ENCODE assay signal across 9 cellular contexts in the genomic region with DNA sequence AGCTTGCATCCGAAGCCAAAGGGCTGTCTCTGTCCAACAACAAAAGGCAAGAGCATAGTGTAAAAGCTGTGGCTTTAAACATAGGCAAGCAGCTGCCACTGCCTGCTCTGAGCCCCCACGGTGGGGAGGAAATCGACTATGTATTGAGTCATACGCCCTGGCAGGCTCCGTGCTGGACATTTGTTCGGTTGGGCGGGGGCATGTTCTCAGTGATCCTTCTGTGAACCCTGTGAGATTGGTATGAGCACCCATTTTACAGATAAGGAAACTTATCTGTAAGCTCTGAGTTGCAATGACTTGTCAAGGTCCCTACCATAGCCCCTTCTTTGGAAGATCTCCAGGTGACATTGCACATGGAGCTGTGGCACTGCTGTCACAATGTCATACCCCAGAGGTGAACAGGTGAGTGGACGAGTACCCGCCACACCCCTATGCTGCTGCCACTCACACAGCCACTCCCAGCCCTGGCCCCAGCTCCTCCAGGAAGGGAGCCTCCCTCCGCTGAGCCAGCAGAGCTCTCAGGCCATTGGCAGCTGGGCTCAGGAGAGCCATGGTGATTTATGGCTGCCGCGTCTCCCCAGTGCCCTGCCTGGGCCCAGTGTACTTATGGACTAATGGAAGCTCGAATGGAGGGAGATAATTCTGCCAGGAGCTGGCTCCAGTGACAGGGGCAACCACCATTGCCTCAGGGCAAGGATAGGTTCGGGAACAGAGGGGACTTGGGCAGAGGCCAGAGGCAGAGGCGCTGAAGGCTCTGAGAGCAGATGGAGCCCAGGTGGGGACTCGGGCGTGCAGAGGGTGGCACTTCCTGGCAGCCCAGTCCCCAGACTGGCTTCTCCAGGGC. TPM values are rescaled to one million over a fixed set of nuclear protein-coding genes. Genes with fewer than 3 reads are reported as not detected.
DNase-seq lines count a peak whose midpoint lies in the region; ATAC-seq and TF ChIP-seq lines count a peak whose summit lies in the region.
"Had no signal": no experiment of that assay in that cellular context is flagged by ENCODE, and none has a peak within 500 bp of the region (broad histone marks: within the 10 kb centered on the region; RNA-seq: fewer than 3 reads in every experiment).

No MANE protein-coding gene starts in this region.

- TF ChIP-seq POLR2A in IMR-90 (IDR thresholded peaks at IDR 0.05; ENCODE audit: low read depth, low read length) = 0 out of 2 replicates have a peak, but pooled peaks have one; percentile 41

- no peak overlapping the region for H3K4me2 ChIP-seq in IMR-90 (ENCODE audit: low read depth, low read length)

- H4K91ac ChIP-seq in IMR-90 (ENCODE audit: insufficient read depth, low read depth, low read length) = peak overlapping the region; percentile 4; the same call in 1 of the 2 replicates

- H3K9me3 ChIP-seq in A673 (ENCODE audit: low read depth, low read length, poor library complexity, severe bottlenecking) (no peaks in the 10 kb centered on the region), IMR-90 (ENCODE audit: control insufficient read depth, insufficient read depth, low read length) (no peaks in the 10 kb centered on the region)
- no peaks in the 10 kb centered on the region for H3K9me3 ChIP-seq in CD4-positive, alpha-beta T cell (ENCODE audit: control insufficient read depth, low read length)

- no peaks in the 10 kb centered on the region for H3K36me3 Mint-ChIP-seq in naive thymus-derived CD8-positive, alpha-beta T cell
- H3K36me3 Mint-ChIP-seq in CD4-positive, alpha-beta T cell (ENCODE audit: low read depth) = no peaks in the 10 kb centered on the region

- TF ChIP-seq CTCF in A673 (conservative IDR thresholded peaks at IDR 0.05; ENCODE audit: low read depth, low read length) = no peak
- TF ChIP-seq CTCF in IMR-90 (conservative IDR thresholded peaks at IDR 0.05; ENCODE audit: low read depth, low read length) = no peak
- TF ChIP-seq CTCF in CD4-positive, alpha-beta T cell (IDR thresholded peaks at IDR 0.05) = no peak

- ATAC-seq in IMR-90 (ENCODE audit: low read depth) (peak; percentile 80), left colon (peak; percentile 76), GM19467 (IDR thresholded peaks at IDR 0.05; ENCODE audit: unreplicated experiment) (no peak)
- ATAC-seq in naive thymus-derived CD8-positive, alpha-beta T cell = no peak
- no peak for ATAC-seq in CD4-positive, alpha-beta T cell (ENCODE audit: poor library complexity)

- peak overlapping the region; percentile 81; the same call in 1 of the 2 replicates for H2AK5ac ChIP-seq in IMR-90 (ENCODE audit: low read depth, low read length)

- H3K4ac ChIP-seq in IMR-90 (ENCODE audit: low read depth, low read length) = peak overlapping the region; percentile 3

- no peak overlapping the region for H3K18ac ChIP-seq in IMR-90 (ENCODE audit: low read depth, low read length)

- peak overlapping the region; percentile 62 for H2BK120ac ChIP-seq in IMR-90 (ENCODE audit: low read depth, low read length)

- in situ Hi-C loops in IMR-90 (cut with MboI; ENCODE audit: low sequenced_read_pairs) = no loop called here

- H3K27ac ChIP-seq in A673 (ENCODE audit: low read depth, low read length, poor library complexity, severe bottlenecking) (peak overlapping the region; percentile 16), IMR-90 (ENCODE audit: insufficient read depth, low read length) (no peak overlapping the region), angular gyrus (ENCODE audit: low read depth, low read length) (peak overlapping the region; percentile 37)
- H3K27ac ChIP-seq in CD4-positive, alpha-beta T cell (ENCODE audit: low read depth, low read length) = no peak overlapping the region

- DNase-seq in A673 (ENCODE audit: low spot score) = no peak
- DNase-seq in IMR-90 = peak; percentile 91
- DNase-seq in left colon = peak; percentile 89 to 95
- DNase-seq in naive thymus-derived CD8-positive, alpha-beta T cell = no peak
- DNase-seq in CD4-positive, alpha-beta T cell = no peak
- DNase-seq in RPMI8226 = no peak
- DNase-seq: activated naive CD4-positive, alpha-beta T cell had no signal

- H3K27ac Mint-ChIP-seq in naive thymus-derived CD8-positive, alpha-beta T cell = no peak overlapping the region
- H3K27ac Mint-ChIP-seq in CD4-positive, alpha-beta T cell = no peak overlapping the region

- 21% methylated on average over 4 of the region's 17 CpGs; no CpG with 5 or more reads in 1 of the 2 experiments for WGBS in IMR-90 (ENCODE audit: extremely low coverage in 2 of 2, insufficient read length in 1 of 2), 2 experiments

- intact Hi-C loops in A673 (cut with micrococcal nuclease; ENCODE audit: unreplicated experiment) (no loop called here), IMR-90 (cut with micrococcal nuclease) (no loop called here), left colon (cut with DNase I, micrococcal nuclease) (no loop called here)
- intact Hi-C loops in CD4-positive, alpha-beta T cell (cut with DNase I, micrococcal nuclease) = no loop called here

- H3K27me3 Mint-ChIP-seq in naive thymus-derived CD8-positive, alpha-beta T cell = peaks cover 0 to 14% (median 7%) of the 10 kb centered on the region in 5 donors
- no peaks in the 10 kb centered on the region for H3K27me3 Mint-ChIP-seq in CD4-positive, alpha-beta T cell

- H2BK20ac ChIP-seq in IMR-90 (ENCODE audit: low read depth, low read length) = peak overlapping the region; percentile 46; the same call in 1 of the 2 replicates

- no peaks in the 10 kb centered on the region for H3K27me3 ChIP-seq in A673 (replicated peaks; ENCODE audit: insufficient read depth, low read depth, low read length, poor library complexity)
- H3K27me3 ChIP-seq in IMR-90 (ENCODE audit: control insufficient read depth, insufficient read depth, low read length) = no peaks in the 10 kb centered on the region
- H3K27me3 ChIP-seq in CD4-positive, alpha-beta T cell (ENCODE audit: control insufficient read depth, insufficient read depth, low read length) = no peaks in the 10 kb centered on the region

- H3K36me3 ChIP-seq in A673 (ENCODE audit: insufficient read depth, low read length, poor library complexity, severe bottlenecking) (no peaks in the 10 kb centered on the region), IMR-90 (ENCODE audit: control insufficient read depth, insufficient read depth, low read length) (no peaks in the 10 kb centered on the region)

- no peak overlapping the region for H3K56ac ChIP-seq in IMR-90 (ENCODE audit: extremely low read depth, insufficient read depth, low read length)

- peaks cover 0 to 6% of the 10 kb centered on the region in 2 experiments; a peak in 2 of 4 replicates for H3K79me1 ChIP-seq in IMR-90 (ENCODE audit: low read depth in 1 of 2, low read length in 2 of 2)

- 0 out of 3 replicates have a peak overlapping the region, but pooled peaks have one; percentile 9 for H2BK15ac ChIP-seq in IMR-90 (ENCODE audit: low read depth, low read length)

- CTCF ChIA-PET in A673 (lab: Charles Lee) = no interaction called here
- CTCF ChIA-PET in IMR-90 (lab: Yijun Ruan, JAX) = interaction anchor here (0.6 to 1.8 kb wide), 3 partner anchors 11 to 43 kb away, joined by 3 to 5 read pairs (median 3); a partner anchor contains a TSS
- CTCF ChIA-PET in CD4-positive, alpha-beta T cell (lab: Charles Lee) = no interaction called here

- H3K4me1 Mint-ChIP-seq in naive thymus-derived CD8-positive, alpha-beta T cell = no peaks in the 10 kb centered on the region
- no peaks in the 10 kb centered on the region for H3K4me1 Mint-ChIP-seq in CD4-positive, alpha-beta T cell (ENCODE audit: low read depth)

- 0 out of 2 replicates have a peak, but pooled peaks cover 2% of the 10 kb centered on the region for H3K9me1 ChIP-seq in IMR-90 (ENCODE audit: insufficient read depth, low read length)

- H3K4me3 ChIP-seq in A673 (ENCODE audit: low read depth, low read length, poor library complexity, severe bottlenecking) (no peak overlapping the region), IMR-90 (ENCODE audit: insufficient read depth, low read depth, low read length) (no peak overlapping the region)

- no peak overlapping the region for H3K23ac ChIP-seq in IMR-90 (ENCODE audit: low read depth, low read length)

- POLR2A ChIA-PET in A673 (lab: Charles Lee; ENCODE audit: low non-redundant PET) = no interaction called here
- POLR2A ChIA-PET in IMR-90 (lab: Charles Lee; ENCODE audit: unreplicated experiment) = interaction anchor here (0.8 to 1.0 kb wide), 2 partner anchors 11 to 14 kb away, joined by 3 to 7 read pairs; no protein-coding TSS in a partner anchor
- POLR2A ChIA-PET in naive thymus-derived CD8-positive, alpha-beta T cell (lab: Charles Lee) = no interaction called here
- POLR2A ChIA-PET in CD4-positive, alpha-beta T cell (lab: Charles Lee) = no interaction called here

- H3K9ac ChIP-seq in IMR-90 (ENCODE audit: low read depth, low read length) = no peak overlapping the region

- BruUV-seq in A673 (replicated peaks; lab: Mats Ljungman, UMichigan) (no TSS peak), IMR-90 (replicated peaks; lab: Mats Ljungman, UMichigan) (no TSS peak)

- TF ChIP-seq RAD21 in IMR-90 (IDR thresholded peaks at IDR 0.05; ENCODE audit: low read length) = 0 out of 2 replicates have a peak, but pooled peaks have one; percentile 21

- no peaks in the 10 kb centered on the region for H4K20me1 ChIP-seq in IMR-90 (ENCODE audit: insufficient read depth, low read length)

- no peak overlapping the region for H4K5ac ChIP-seq in IMR-90 (ENCODE audit: low read depth, low read length)

- H2AK9ac ChIP-seq in IMR-90 (replicated peaks; ENCODE audit: low read depth, low read length, poor library complexity) = no peak overlapping the region

- peak overlapping the region in 1 of 2 experiments; percentile 36; a peak in 2 of 4 replicates for H4K8ac ChIP-seq in IMR-90 (ENCODE audit: low read depth in 2 of 2, low read length in 2 of 2)

- H3K9me3 Mint-ChIP-seq in naive thymus-derived CD8-positive, alpha-beta T cell = no peaks in the 10 kb centered on the region
- H3K9me3 Mint-ChIP-seq in CD4-positive, alpha-beta T cell = no peaks in the 10 kb centered on the region

- no peak overlapping the region for H3K4me3 Mint-ChIP-seq in naive thymus-derived CD8-positive, alpha-beta T cell
- H3K4me3 Mint-ChIP-seq in CD4-positive, alpha-beta T cell = no peak overlapping the region

- peaks cover 16% of the 10 kb centered on the region for H3K4me1 ChIP-seq in A673 (ENCODE audit: insufficient read depth, low read length, poor library complexity, severe bottlenecking)
- H3K4me1 ChIP-seq in IMR-90 (ENCODE audit: control insufficient read depth, insufficient read depth, low read length) = peaks cover 25% of the 10 kb centered on the region

- H2BK5ac ChIP-seq in IMR-90 (ENCODE audit: low read depth, low read length, poor library complexity, severe bottlenecking) = no peak overlapping the region

- H2AFZ ChIP-seq in IMR-90 (replicated peaks; ENCODE audit: low read length, poor library complexity) = peak overlapping the region; percentile 38

- H3K14ac ChIP-seq in IMR-90 (replicated peaks; ENCODE audit: low read depth, low read length) = no peak overlapping the region

- dilution Hi-C loops in IMR-90 (cut with HindIII; ENCODE audit: low sequenced_read_pairs, unreplicated experiment) = no loop called here

RNA-seq across cellular contexts. Expression of a gene that starts 43.7 kb away (rescaled TPM):
- 8.2 and 9.9 TPM in 2 replicates for total RNA-seq in A673 (2021)
- 1.4 and 1.6 TPM in 2 replicates for total RNA-seq in IMR-90 (2012; rRNA removed)
- 4.2 and 4.4 TPM in 2 replicates for polyA plus RNA-seq in IMR-90 (2012; rRNA removed)
- 3.2 and 6.3 TPM in 2 replicates for polyA plus RNA-seq in IMR-90 (2012; cell fraction: cytosol; rRNA removed)
- 6.9 and 11.9 TPM in 2 replicates for polyA plus RNA-seq in IMR-90 (2012; cell fraction: nucleus; rRNA removed; ENCODE audit: low replicate concordance)
- total RNA-seq in left colon = 10 to 100 TPM; 19.4 to 32.4 TPM
- not detected for total RNA-seq in naive thymus-derived CD8-positive, alpha-beta T cell
- polyA plus RNA-seq in naive thymus-derived CD8-positive, alpha-beta T cell = under 1 TPM in 1 of 3 donors, not detected in 2; 0.03 TPM
- under 1 TPM in 1 of 2 experiments, not detected in 1; 0.03 TPM for total RNA-seq in CD4-positive, alpha-beta T cell

Comparison
In these comparisons a context has a peak if more than half of its experiments do, and no peak if none do; other contexts are left out.
1. DNase-seq: peak in IMR-90 (single experiment) and left colon (2 of 2); none in A673 (single experiment), naive thymus-derived CD8-positive, alpha-beta T cell (0 of 10), CD4-positive, alpha-beta T cell (0 of 10) and RPMI8226 (single experiment).
2. H3K27ac ChIP-seq: peak in A673 (single experiment) and angular gyrus (single experiment); none in IMR-90 (single experiment) and CD4-positive, alpha-beta T cell (single experiment).
3. ATAC-seq: peak in IMR-90 (single experiment) and left colon (single experiment); none in naive thymus-derived CD8-positive, alpha-beta T cell (0 of 2), GM19467 (single experiment) and CD4-positive, alpha-beta T cell (single experiment).